ENCODE assay signal across 8 cellular contexts in the genomic region with DNA sequence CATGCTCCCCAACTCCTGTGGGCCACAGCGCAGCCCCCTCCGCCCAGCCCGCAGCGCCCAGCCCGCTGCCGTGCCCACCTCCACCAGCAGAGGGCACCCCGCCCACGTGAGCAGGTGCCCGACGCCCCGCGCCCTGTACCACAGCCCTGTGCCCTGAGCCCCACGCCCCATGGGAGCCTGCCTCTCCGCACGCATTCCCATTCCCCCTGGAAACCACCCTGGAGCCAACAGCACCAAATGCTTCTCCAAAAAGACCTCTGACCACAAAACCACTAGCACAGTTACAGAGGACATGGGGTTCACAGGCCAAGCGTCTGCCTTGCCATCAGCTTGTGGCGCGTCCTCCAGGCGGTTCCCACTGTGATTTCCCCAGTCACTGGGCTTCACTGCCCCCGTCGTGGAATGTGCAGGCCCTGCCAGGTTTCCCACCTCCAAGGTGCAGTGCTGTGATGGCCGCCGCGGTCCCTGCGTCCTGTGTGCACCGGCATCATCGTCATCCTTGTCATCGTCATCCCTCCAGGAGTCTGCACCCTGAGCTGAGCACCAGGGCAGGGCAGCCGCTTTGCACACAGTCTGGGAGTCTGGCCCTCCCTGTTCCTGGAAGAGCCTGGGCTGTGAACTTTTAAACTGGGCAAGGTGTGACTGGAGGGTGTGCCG.
DNase-seq lines count a peak whose midpoint lies in the region; ATAC-seq lines count a peak whose summit lies in the region.

No MANE protein-coding gene starts in this region.

- ATAC-seq in HG02588 (IDR thresholded peaks at IDR 0.05; ENCODE audit: unreplicated experiment) (peak; percentile 56), GM18517 (IDR thresholded peaks at IDR 0.05; ENCODE audit: unreplicated experiment) (no peak)

- peak; percentile 12 for DNase-seq in DMS53 treated with DMSO at 0.1 percent for 48 hours (lab: John Stamatoyannopoulos, UW; ENCODE audit: unreplicated experiment)
- peak; percentile 38 to 61 (median 43) for DNase-seq in T-helper 2 cell
- peak in 30 of 58 donors; percentile 14 to 69 (median 35) for DNase-seq in anterior cingulate cortex (lab: John Stamatoyannopoulos, UW)
- peak; percentile 95 for DNase-seq in iPS-NIHi11 (ENCODE audit: low spot score)
- DNase-seq in stimulated activated CD4-positive, alpha-beta T cell treated with anti-CD3 and anti-CD28 coated beads, Interleukin-1b, Interleukin-23, amount 100 ng/mL, for 48 hours = peak; percentile 49
- DNase-seq in RKO (ENCODE audit: low spot score) = no peak
